In the genomic region with DNA sequence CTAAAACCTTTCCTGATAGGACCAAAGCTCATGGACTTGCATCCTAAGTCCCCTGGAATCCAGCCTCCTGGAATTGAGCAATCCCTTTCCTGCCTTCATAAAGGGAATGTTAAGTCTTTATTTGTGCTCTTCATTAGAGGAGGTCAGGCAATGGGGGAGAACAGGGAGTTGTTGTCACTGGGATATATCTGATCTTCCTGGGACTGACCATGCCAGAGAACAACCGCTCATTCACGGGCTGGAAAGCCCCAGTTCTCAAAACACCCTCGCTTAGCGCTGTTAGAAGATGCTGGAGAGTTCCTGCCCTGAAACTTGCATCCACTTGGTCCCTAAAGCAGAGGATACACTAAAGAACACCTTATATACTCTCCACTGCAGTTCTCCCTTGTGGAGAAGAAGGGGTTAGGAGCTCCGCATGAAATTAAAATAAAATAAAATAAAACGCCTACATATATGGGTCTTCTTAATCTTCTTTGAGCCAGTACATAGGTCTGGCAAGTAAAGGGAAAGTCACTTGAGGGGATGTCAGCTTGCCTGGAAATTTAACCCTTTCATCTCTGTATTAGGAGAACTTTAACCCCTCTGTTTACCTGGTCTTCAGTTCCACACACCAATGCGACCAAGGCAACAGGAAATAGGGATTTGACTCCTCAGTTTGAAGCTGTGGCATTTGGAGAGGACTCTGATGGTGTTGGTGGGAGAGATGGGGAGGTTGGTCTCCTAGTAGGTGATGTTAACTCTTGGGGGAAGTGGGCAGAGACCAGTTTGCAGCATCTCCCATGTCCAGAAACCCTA, we compare ENCODE assay signal across 13 cellular contexts. TPM values are rescaled to one million over a fixed set of nuclear protein-coding genes. Genes with fewer than 3 reads are reported as not detected.
A peak's percentile ranks its signal among the peaks of the same experiment; 100 is the strongest.
DNase-seq lines count a peak whose midpoint lies in the region; ATAC-seq, FAIRE-seq and TF ChIP-seq lines count a peak whose summit lies in the region.
"Had no signal": no experiment of that assay in that cellular context is flagged by ENCODE, and none has a peak within 500 bp of the region (broad histone marks: within the 10 kb centered on the region; RNA-seq: fewer than 3 reads in every experiment).

No MANE protein-coding gene starts in this region.

- TF ChIP-seq CTCF in esophagus muscularis mucosa (IDR thresholded peaks at IDR 0.05) (no peak), liver (IDR thresholded peaks at IDR 0.05; ENCODE audit: low read depth, low read length, missing input control) (no peak), suprapubic skin (IDR thresholded peaks at IDR 0.05) (no peak)

- H3K9ac ChIP-seq in liver (ENCODE audit: low read depth in 1 of 2, low read length in 2 of 2), result no peak overlapping the region

- H3K9me3 Mint-ChIP-seq in activated naive CD4-positive, alpha-beta T cell treated with anti-CD3 and anti-CD28 coated beads, Interleukin-2, amount 10 ng/mL, durations not matched to agents 7 days and 5 days, result no peaks in the 10 kb centered on the region

- peak; percentile 33 for ATAC-seq in SK-N-SH treated with all-trans-retinoic acid at 6 μM for 48 hours
- no peak for ATAC-seq in HG02610 (IDR thresholded peaks at IDR 0.05; ENCODE audit: unreplicated experiment)
- ATAC-seq: K562 had no signal

- no peak for DNase-seq in esophagus muscularis mucosa (ENCODE audit: extremely low spot score)
- DNase-seq in suprapubic skin (ENCODE audit: low spot score in 2 of 2), result no peak
- no peak for DNase-seq in GM12892 (ENCODE audit: insufficient read length)
- no peak for DNase-seq in NOMO-1 treated with dmso at 0.1 percent for 144 hours (lab: John Stamatoyannopoulos, UW; ENCODE audit: unreplicated experiment)
- no peak for DNase-seq in activated naive CD4-positive, alpha-beta T cell treated with anti-CD3 and anti-CD28 coated beads, Interleukin-2, amount 10 ng/mL, durations not matched to agents 7 days and 5 days
- DNase-seq: adrenal gland; NCI-H1930; stimulated activated CD4-positive, alpha-beta T cell treated with anti-CD3 and anti-CD28 coated beads, Interleukin-4, amount 100 ng/mL, for 1 hour had no signal

- H3K36me3 Mint-ChIP-seq in activated naive CD4-positive, alpha-beta T cell treated with anti-CD3 and anti-CD28 coated beads, Interleukin-2, amount 10 ng/mL, durations not matched to agents 7 days and 5 days, result no peaks in the 10 kb centered on the region

- no peak overlapping the region for H3K4me3 Mint-ChIP-seq in activated naive CD4-positive, alpha-beta T cell treated with anti-CD3 and anti-CD28 coated beads, Interleukin-2, amount 10 ng/mL, durations not matched to agents 7 days and 5 days

- no peak for FAIRE-seq in GM12892 (lab: Jason Lieb, UNC)
- FAIRE-seq: endothelial cell of umbilical vein, K562 had no signal

- H3K36me3 ChIP-seq in esophagus muscularis mucosa, result no peaks in the 10 kb centered on the region
- no peaks in the 10 kb centered on the region for H3K36me3 ChIP-seq in liver (ENCODE audit: control insufficient read depth in 4 of 4, insufficient read depth in 3 of 4, low read depth in 1 of 4, low read length in 3 of 4)
- no peaks in the 10 kb centered on the region for H3K36me3 ChIP-seq in suprapubic skin
- H3K36me3 ChIP-seq: adrenal gland had no signal

- no peaks in the 10 kb centered on the region for H3K9me3 ChIP-seq in esophagus muscularis mucosa
- no peaks in the 10 kb centered on the region for H3K9me3 ChIP-seq in liver (ENCODE audit: control insufficient read depth in 4 of 4, low read length in 3 of 4)
- no peaks in the 10 kb centered on the region for H3K9me3 ChIP-seq in suprapubic skin
- H3K9me3 ChIP-seq: adrenal gland had no signal

- no peak for TF ChIP-seq POLR2A in esophagus muscularis mucosa (IDR thresholded peaks at IDR 0.05; ENCODE audit: low read depth)
- no peak for TF ChIP-seq POLR2A in suprapubic skin (IDR thresholded peaks at IDR 0.05)
- TF ChIP-seq POLR2A in GM12892 (IDR thresholded peaks at IDR 0.05; ENCODE audit: low read depth, low read length), result no peak

- WGBS in esophagus muscularis mucosa, result 14% methylated on average over 7 of the region's 7 CpGs
- 15% methylated on average over 7 of the region's 7 CpGs for WGBS in liver
- WGBS in suprapubic skin, result 16% methylated on average over 7 of the region's 7 CpGs

- H3K27me3 Mint-ChIP-seq in activated naive CD4-positive, alpha-beta T cell treated with anti-CD3 and anti-CD28 coated beads, Interleukin-2, amount 10 ng/mL, durations not matched to agents 7 days and 5 days, result peaks cover 24% of the 10 kb centered on the region

- TF ChIP-seq RAD21 in liver (IDR thresholded peaks at IDR 0.05), result no peak

- H3K4me1 ChIP-seq in esophagus muscularis mucosa (peaks cover 3 to 21% (median 16%) of the 10 kb centered on the region in 4 donors), liver (ENCODE audit: control insufficient read depth in 4 of 4, insufficient read depth in 4 of 4, low read length in 3 of 4) (peaks cover 6 to 12% (median 9%) of the 10 kb centered on the region in 4 donors), suprapubic skin (peaks cover 13% of the 10 kb centered on the region)
- H3K4me1 ChIP-seq: adrenal gland had no signal

- TF ChIP-seq EP300 in esophagus muscularis mucosa (IDR thresholded peaks at IDR 0.05) (no peak), suprapubic skin (IDR thresholded peaks at IDR 0.05) (no peak)

- no peak overlapping the region for H3K27ac Mint-ChIP-seq in activated naive CD4-positive, alpha-beta T cell treated with anti-CD3 and anti-CD28 coated beads, Interleukin-2, amount 10 ng/mL, durations not matched to agents 7 days and 5 days

- intact Hi-C loops in esophagus muscularis mucosa (cut with DNase I), result no loop called here

- no peaks in the 10 kb centered on the region for H3K4me1 Mint-ChIP-seq in activated naive CD4-positive, alpha-beta T cell treated with anti-CD3 and anti-CD28 coated beads, Interleukin-2, amount 10 ng/mL, durations not matched to agents 7 days and 5 days

- H3K27me3 ChIP-seq in esophagus muscularis mucosa (peaks cover 0 to 58% (median 18%) of the 10 kb centered on the region in 4 donors), liver (ENCODE audit: control insufficient read depth in 4 of 4, insufficient read depth in 4 of 4, low read length in 3 of 4) (peaks cover 2 to 20% (median 6%) of the 10 kb centered on the region in 4 donors), suprapubic skin (peaks cover 31% of the 10 kb centered on the region)

- H3K4me3 ChIP-seq in esophagus muscularis mucosa (peak overlapping the region; percentile 56 to 67 (median 58)), liver (ENCODE audit: low read depth in 1 of 3, low read length in 3 of 3) (no peak overlapping the region), suprapubic skin (peak overlapping the region; percentile 53)
- H3K4me3 ChIP-seq: K562 had no signal

- H3K27ac ChIP-seq in esophagus muscularis mucosa (replicated peaks in 1 of 4) (peak overlapping the region in 3 of 4 donors; percentile 62 to 76 (median 71)), liver (ENCODE audit: low read depth in 1 of 2, low read length in 2 of 2) (no peak overlapping the region), suprapubic skin (no peak overlapping the region)
- H3K27ac ChIP-seq: adrenal gland had no signal

- CTCF ChIA-PET in activated naive CD4-positive, alpha-beta T cell treated with anti-CD3 and anti-CD28 coated beads, Interleukin-2, amount 10 ng/mL, durations not matched to agents 7 days and 5 days (lab: Charles Lee), result no interaction called here

TF ChIP-seq in SK-N-SH treated with all-trans-retinoic acid at 6 μM for 48 hours, 23 proteins besides CTCF, POLR2A, EP300 and RAD21 (continues in another document):
- TF ChIP-seq, protein P1, sequence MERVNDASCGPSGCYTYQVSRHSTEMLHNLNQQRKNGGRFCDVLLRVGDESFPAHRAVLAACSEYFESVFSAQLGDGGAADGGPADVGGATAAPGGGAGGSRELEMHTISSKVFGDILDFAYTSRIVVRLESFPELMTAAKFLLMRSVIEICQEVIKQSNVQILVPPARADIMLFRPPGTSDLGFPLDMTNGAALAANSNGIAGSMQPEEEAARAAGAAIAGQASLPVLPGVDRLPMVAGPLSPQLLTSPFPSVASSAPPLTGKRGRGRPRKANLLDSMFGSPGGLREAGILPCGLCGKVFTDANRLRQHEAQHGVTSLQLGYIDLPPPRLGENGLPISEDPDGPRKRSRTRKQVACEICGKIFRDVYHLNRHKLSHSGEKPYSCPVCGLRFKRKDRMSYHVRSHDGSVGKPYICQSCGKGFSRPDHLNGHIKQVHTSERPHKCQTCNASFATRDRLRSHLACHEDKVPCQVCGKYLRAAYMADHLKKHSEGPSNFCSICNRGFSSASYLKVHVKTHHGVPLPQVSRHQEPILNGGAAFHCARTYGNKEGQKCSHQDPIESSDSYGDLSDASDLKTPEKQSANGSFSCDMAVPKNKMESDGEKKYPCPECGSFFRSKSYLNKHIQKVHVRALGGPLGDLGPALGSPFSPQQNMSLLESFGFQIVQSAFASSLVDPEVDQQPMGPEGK (CRISPR knock-in tag; IDR thresholded peaks at IDR 0.05; ENCODE audit: borderline replicate concordance), result no peak

TF ChIP-seq in liver, 16 proteins besides CTCF, POLR2A, EP300 and RAD21:
- TF ChIP-seq HNF4A (conservative IDR thresholded peaks at IDR 0.05) (peak; percentile 6 to 21), GABPA (IDR thresholded peaks at IDR 0.05 in 1 of 2, conservative IDR thresholded peaks at IDR 0.05 in 1 of 2) (no peak)
- TF ChIP-seq, protein P2, sequence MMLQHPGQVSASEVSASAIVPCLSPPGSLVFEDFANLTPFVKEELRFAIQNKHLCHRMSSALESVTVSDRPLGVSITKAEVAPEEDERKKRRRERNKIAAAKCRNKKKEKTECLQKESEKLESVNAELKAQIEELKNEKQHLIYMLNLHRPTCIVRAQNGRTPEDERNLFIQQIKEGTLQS (IDR thresholded peaks at IDR 0.05), result no peak

RNA-seq across cellular contexts. Expression of a gene that starts 1.2 kb away (rescaled TPM):
- total RNA-seq in esophagus muscularis mucosa, result 10 to 100 TPM in 2 of 4 donors, 1 to 10 TPM in 2; 7.1 to 16.7 (median 10.7) TPM
- under 1 TPM; 0.08 to 0.09 TPM for total RNA-seq in liver
- under 1 TPM in 1 of 2 donors, not detected in 1; 0.21 TPM for polyA plus RNA-seq in liver
- total RNA-seq in suprapubic skin, result 1 to 10 TPM; 1.3 to 6.0 (median 3.4) TPM
- polyA plus RNA-seq in GM12892 (2012; ENCODE audit: missing spikeins), result not detected
- total RNA-seq: endothelial cell of umbilical vein had no signal
- polyA plus RNA-seq: endothelial cell of umbilical vein had no signal

Comparison
In these comparisons a context has a peak if more than half of its experiments do, and no peak if none do; other contexts are left out.
1. H3K27ac ChIP-seq: peak in esophagus muscularis mucosa (3 of 4); none in liver (0 of 2) and suprapubic skin (single experiment).
2. H3K4me3 ChIP-seq: peak in esophagus muscularis mucosa (4 of 4) and suprapubic skin (single experiment); none in liver (0 of 3).